In the genomic region with DNA sequence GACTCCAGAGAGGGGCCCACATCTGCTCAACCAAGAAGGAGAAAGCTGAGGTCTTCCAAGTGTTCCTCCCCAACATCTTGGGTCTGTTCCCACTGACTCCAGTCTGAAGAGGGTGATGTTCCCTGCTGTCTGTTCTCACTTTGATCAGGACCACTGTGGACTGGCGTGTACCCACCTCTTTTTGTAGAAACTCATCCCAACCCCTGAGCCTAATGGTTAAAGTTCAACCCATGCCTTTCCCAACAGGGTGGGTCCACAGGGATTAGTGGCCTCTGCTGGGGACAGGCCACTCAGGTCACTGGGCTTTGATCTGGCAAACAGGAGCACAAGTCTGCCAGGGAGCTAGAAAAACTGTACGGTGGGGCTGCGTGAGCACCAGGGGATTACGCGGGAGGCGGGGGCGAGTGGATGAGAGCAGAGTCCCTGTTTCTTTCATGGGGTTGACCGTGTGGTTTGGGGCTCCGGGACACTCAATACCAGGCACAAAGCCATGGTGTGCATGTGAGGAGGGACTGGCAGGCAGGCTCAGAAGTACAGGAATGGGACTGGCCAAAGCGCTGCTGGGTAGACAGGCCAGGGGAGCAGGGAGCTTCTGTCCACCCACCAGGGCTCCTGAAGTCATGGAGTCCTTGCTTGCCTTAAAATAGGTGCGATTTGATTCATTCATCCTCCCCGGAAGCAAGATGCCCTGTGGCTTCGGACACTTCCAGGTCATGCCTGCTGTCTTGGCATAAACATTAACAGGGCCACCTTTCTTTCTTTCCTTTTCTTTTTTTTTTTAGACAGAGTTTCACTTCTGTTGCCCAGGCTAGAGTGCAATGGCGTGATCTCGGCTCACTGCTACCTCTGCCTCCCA, we compare ENCODE assay signal across 1 cellular context.
TF ChIP-seq lines count a peak whose summit lies in the region.

CA5A (minus strand) TSS at position 155 of the 856 bp plus-strand sequence; CDS start at position 76, 79 bp downstream.

TF ChIP-seq in HepG2, 621 proteins besides CTCF, POLR2A, EP300 and RAD21 (continued from another document and continues in another):
- TF ChIP-seq, protein P1, sequence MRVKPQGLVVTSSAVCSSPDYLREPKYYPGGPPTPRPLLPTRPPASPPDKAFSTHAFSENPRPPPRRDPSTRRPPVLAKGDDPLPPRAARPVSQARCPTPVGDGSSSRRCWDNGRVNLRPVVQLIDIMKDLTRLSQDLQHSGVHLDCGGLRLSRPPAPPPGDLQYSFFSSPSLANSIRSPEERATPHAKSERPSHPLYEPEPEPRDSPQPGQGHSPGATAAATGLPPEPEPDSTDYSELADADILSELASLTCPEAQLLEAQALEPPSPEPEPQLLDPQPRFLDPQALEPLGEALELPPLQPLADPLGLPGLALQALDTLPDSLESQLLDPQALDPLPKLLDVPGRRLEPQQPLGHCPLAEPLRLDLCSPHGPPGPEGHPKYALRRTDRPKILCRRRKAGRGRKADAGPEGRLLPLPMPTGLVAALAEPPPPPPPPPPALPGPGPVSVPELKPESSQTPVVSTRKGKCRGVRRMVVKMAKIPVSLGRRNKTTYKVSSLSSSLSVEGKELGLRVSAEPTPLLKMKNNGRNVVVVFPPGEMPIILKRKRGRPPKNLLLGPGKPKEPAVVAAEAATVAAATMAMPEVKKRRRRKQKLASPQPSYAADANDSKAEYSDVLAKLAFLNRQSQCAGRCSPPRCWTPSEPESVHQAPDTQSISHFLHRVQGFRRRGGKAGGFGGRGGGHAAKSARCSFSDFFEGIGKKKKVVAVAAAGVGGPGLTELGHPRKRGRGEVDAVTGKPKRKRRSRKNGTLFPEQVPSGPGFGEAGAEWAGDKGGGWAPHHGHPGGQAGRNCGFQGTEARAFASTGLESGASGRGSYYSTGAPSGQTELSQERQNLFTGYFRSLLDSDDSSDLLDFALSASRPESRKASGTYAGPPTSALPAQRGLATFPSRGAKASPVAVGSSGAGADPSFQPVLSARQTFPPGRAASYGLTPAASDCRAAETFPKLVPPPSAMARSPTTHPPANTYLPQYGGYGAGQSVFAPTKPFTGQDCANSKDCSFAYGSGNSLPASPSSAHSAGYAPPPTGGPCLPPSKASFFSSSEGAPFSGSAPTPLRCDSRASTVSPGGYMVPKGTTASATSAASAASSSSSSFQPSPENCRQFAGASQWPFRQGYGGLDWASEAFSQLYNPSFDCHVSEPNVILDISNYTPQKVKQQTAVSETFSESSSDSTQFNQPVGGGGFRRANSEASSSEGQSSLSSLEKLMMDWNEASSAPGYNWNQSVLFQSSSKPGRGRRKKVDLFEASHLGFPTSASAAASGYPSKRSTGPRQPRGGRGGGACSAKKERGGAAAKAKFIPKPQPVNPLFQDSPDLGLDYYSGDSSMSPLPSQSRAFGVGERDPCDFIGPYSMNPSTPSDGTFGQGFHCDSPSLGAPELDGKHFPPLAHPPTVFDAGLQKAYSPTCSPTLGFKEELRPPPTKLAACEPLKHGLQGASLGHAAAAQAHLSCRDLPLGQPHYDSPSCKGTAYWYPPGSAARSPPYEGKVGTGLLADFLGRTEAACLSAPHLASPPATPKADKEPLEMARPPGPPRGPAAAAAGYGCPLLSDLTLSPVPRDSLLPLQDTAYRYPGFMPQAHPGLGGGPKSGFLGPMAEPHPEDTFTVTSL (CRISPR knock-in tag; IDR thresholded peaks at IDR 0.05; ENCODE audit: borderline replicate concordance), result peak; percentile 94
- peak in 1 of 2 experiments; percentile 80; a peak in 1 of 4 replicates for TF ChIP-seq KLF16 (CRISPR knock-in tag; IDR thresholded peaks at IDR 0.05)
- peak; percentile 97 for TF ChIP-seq ZMYM3 (CRISPR knock-in tag; IDR thresholded peaks at IDR 0.05)
- peak; percentile 93 for TF ChIP-seq MEF2D (CRISPR knock-in tag; IDR thresholded peaks at IDR 0.05)
- 0 out of 2 replicates have a peak, but pooled peaks have one; percentile 54 for TF ChIP-seq LCORL (IDR thresholded peaks at IDR 0.05)
- TF ChIP-seq LCORL (CRISPR knock-in tag; IDR thresholded peaks at IDR 0.05), result peak; percentile 98
- no peak; the same call in 1 of the 2 replicates for TF ChIP-seq ARNT2 (CRISPR knock-in tag; IDR thresholded peaks at IDR 0.05; ENCODE audit: low read depth)
- TF ChIP-seq, protein P2, sequence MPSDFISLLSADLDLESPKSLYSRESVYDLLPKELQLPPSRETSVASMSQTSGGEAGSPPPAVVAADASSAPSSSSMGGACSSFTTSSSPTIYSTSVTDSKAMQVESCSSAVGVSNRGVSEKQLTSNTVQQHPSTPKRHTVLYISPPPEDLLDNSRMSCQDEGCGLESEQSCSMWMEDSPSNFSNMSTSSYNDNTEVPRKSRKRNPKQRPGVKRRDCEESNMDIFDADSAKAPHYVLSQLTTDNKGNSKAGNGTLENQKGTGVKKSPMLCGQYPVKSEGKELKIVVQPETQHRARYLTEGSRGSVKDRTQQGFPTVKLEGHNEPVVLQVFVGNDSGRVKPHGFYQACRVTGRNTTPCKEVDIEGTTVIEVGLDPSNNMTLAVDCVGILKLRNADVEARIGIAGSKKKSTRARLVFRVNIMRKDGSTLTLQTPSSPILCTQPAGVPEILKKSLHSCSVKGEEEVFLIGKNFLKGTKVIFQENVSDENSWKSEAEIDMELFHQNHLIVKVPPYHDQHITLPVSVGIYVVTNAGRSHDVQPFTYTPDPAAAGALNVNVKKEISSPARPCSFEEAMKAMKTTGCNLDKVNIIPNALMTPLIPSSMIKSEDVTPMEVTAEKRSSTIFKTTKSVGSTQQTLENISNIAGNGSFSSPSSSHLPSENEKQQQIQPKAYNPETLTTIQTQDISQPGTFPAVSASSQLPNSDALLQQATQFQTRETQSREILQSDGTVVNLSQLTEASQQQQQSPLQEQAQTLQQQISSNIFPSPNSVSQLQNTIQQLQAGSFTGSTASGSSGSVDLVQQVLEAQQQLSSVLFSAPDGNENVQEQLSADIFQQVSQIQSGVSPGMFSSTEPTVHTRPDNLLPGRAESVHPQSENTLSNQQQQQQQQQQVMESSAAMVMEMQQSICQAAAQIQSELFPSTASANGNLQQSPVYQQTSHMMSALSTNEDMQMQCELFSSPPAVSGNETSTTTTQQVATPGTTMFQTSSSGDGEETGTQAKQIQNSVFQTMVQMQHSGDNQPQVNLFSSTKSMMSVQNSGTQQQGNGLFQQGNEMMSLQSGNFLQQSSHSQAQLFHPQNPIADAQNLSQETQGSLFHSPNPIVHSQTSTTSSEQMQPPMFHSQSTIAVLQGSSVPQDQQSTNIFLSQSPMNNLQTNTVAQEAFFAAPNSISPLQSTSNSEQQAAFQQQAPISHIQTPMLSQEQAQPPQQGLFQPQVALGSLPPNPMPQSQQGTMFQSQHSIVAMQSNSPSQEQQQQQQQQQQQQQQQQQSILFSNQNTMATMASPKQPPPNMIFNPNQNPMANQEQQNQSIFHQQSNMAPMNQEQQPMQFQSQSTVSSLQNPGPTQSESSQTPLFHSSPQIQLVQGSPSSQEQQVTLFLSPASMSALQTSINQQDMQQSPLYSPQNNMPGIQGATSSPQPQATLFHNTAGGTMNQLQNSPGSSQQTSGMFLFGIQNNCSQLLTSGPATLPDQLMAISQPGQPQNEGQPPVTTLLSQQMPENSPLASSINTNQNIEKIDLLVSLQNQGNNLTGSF (CRISPR knock-in tag; IDR thresholded peaks at IDR 0.05), result no peak
- TF ChIP-seq TAF1 (CRISPR knock-in tag; IDR thresholded peaks at IDR 0.05), result peak; percentile 86
- TF ChIP-seq, protein P3, sequence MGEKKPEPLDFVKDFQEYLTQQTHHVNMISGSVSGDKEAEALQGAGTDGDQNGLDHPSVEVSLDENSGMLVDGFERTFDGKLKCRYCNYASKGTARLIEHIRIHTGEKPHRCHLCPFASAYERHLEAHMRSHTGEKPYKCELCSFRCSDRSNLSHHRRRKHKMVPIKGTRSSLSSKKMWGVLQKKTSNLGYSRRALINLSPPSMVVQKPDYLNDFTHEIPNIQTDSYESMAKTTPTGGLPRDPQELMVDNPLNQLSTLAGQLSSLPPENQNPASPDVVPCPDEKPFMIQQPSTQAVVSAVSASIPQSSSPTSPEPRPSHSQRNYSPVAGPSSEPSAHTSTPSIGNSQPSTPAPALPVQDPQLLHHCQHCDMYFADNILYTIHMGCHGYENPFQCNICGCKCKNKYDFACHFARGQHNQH (CRISPR knock-in tag; IDR thresholded peaks at IDR 0.05), result peak; percentile 90; the same call in 1 of the 2 replicates
- TF ChIP-seq AFF4 (CRISPR knock-in tag; IDR thresholded peaks at IDR 0.05), result no peak
- TF ChIP-seq ZNF264 (CRISPR knock-in tag; IDR thresholded peaks at IDR 0.05), result peak; percentile 100
- TF ChIP-seq ZSCAN20 (CRISPR knock-in tag; IDR thresholded peaks at IDR 0.05; ENCODE audit: borderline replicate concordance), result no peak
- TF ChIP-seq, protein P4, sequence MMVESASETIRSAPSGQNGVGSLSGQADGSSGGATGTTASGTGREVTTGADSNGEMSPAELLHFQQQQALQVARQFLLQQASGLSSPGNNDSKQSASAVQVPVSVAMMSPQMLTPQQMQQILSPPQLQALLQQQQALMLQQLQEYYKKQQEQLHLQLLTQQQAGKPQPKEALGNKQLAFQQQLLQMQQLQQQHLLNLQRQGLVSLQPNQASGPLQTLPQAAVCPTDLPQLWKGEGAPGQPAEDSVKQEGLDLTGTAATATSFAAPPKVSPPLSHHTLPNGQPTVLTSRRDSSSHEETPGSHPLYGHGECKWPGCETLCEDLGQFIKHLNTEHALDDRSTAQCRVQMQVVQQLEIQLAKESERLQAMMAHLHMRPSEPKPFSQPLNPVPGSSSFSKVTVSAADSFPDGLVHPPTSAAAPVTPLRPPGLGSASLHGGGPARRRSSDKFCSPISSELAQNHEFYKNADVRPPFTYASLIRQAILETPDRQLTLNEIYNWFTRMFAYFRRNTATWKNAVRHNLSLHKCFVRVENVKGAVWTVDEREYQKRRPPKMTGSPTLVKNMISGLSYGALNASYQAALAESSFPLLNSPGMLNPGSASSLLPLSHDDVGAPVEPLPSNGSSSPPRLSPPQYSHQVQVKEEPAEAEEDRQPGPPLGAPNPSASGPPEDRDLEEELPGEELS (CRISPR knock-in tag; IDR thresholded peaks at IDR 0.05), result peak; percentile 88
- peak; percentile 91 for TF ChIP-seq YEATS4 (CRISPR knock-in tag; IDR thresholded peaks at IDR 0.05; ENCODE audit: borderline replicate concordance)
- 0 out of 2 replicates have a peak, but pooled peaks have one; percentile 15 for TF ChIP-seq ZNF431 (CRISPR knock-in tag; IDR thresholded peaks at IDR 0.05; ENCODE audit: borderline replicate concordance, low read depth)
- TF ChIP-seq ZFP41 (CRISPR knock-in tag; IDR thresholded peaks at IDR 0.05; ENCODE audit: borderline replicate concordance), result peak; percentile 55; the same call in 1 of the 2 replicates
- TF ChIP-seq CENPBD1 (CRISPR knock-in tag; IDR thresholded peaks at IDR 0.05; ENCODE audit: borderline replicate concordance, low read depth), result 0 out of 2 replicates have a peak, but pooled peaks have one; percentile 42
- TF ChIP-seq ZNF136 (CRISPR knock-in tag; IDR thresholded peaks at IDR 0.05; ENCODE audit: low read depth), result no peak; the same call in 1 of the 2 replicates
- peak; percentile 98 for TF ChIP-seq PHF5A (CRISPR knock-in tag; IDR thresholded peaks at IDR 0.05; ENCODE audit: low read depth, unreplicated experiment)
- TF ChIP-seq HHEX (CRISPR knock-in tag; IDR thresholded peaks at IDR 0.05), result peak; percentile 52; the same call in 1 of the 2 replicates
- peak; percentile 91 for TF ChIP-seq ZSCAN25 (CRISPR knock-in tag; IDR thresholded peaks at IDR 0.05)
- TF ChIP-seq, protein P5, sequence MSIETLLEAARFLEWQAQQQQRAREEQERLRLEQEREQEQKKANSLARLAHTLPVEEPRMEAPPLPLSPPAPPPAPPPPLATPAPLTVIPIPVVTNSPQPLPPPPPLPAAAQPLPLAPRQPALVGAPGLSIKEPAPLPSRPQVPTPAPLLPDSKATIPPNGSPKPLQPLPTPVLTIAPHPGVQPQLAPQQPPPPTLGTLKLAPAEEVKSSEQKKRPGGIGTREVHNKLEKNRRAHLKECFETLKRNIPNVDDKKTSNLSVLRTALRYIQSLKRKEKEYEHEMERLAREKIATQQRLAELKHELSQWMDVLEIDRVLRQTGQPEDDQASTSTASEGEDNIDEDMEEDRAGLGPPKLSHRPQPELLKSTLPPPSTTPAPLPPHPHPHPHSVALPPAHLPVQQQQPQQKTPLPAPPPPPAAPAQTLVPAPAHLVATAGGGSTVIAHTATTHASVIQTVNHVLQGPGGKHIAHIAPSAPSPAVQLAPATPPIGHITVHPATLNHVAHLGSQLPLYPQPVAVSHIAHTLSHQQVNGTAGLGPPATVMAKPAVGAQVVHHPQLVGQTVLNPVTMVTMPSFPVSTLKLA (IDR thresholded peaks at IDR 0.05), result peak; percentile 39; the same call in 1 of the 2 replicates
- TF ChIP-seq, protein P6, sequence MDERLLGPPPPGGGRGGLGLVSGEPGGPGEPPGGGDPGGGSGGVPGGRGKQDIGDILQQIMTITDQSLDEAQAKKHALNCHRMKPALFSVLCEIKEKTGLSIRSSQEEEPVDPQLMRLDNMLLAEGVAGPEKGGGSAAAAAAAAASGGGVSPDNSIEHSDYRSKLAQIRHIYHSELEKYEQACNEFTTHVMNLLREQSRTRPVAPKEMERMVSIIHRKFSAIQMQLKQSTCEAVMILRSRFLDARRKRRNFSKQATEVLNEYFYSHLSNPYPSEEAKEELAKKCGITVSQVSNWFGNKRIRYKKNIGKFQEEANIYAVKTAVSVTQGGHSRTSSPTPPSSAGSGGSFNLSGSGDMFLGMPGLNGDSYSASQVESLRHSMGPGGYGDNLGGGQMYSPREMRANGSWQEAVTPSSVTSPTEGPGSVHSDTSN (CRISPR knock-in tag; IDR thresholded peaks at IDR 0.05), result 0 out of 2 replicates have a peak, but pooled peaks have one; percentile 5
- TF ChIP-seq KDM5B (CRISPR knock-in tag; IDR thresholded peaks at IDR 0.05; ENCODE audit: borderline replicate concordance), result peak; percentile 86; the same call in 1 of the 2 replicates
- TF ChIP-seq ZNF777 (CRISPR knock-in tag; IDR thresholded peaks at IDR 0.05), result no peak; the same call in 1 of the 2 replicates
- peak; percentile 98 for TF ChIP-seq GATAD2A (CRISPR knock-in tag; IDR thresholded peaks at IDR 0.05)
- TF ChIP-seq ZNF841 (CRISPR knock-in tag; IDR thresholded peaks at IDR 0.05; ENCODE audit: borderline replicate concordance), result no peak
- TF ChIP-seq PTBP1 (IDR thresholded peaks at IDR 0.05; ENCODE audit: low read depth, low read length, poor library complexity, severe bottlenecking), result no peak
